ENCODE assay signal across 9 cellular contexts in genomic region chr10:80356563-80356999, GRCh38. TPM values are rescaled to one million over a fixed set of nuclear protein-coding genes. Genes with fewer than 3 reads are reported as not detected.
DNase-seq lines count a peak whose midpoint lies in the region; ATAC-seq and TF ChIP-seq lines count a peak whose summit lies in the region.
"Had no signal": no experiment of that assay in that cellular context is flagged by ENCODE, and none has a peak within 500 bp of the region (broad histone marks: within the 10 kb centered on the region; RNA-seq: fewer than 3 reads in every experiment).

DYDC1 (minus strand) TSS chr10:80356755; CDS start chr10:80352601, 4,154 bp downstream.
DYDC2 (plus strand) TSS chr10:80356781; CDS start chr10:80362444, 5,663 bp downstream.

- TF ChIP-seq CTCF in adrenal gland (IDR thresholded peaks at IDR 0.05), result no peak
- no peak for TF ChIP-seq CTCF in smooth muscle cell (IDR thresholded peaks at IDR 0.05; ENCODE audit: borderline replicate concordance, insufficient read depth, poor library complexity, severe bottlenecking)

- no peak within 1 kb of the TSS for H3K27ac ChIP-seq in adrenal gland
- no peak within 1 kb of the TSS for H3K27ac ChIP-seq in smooth muscle cell (ENCODE audit: low read depth)

- H3K4me1 ChIP-seq in adrenal gland (replicated peaks in 1 of 2) (peaks cover 0 to 5% of the 10 kb centered on the region in 2 donors), smooth muscle cell (ENCODE audit: low read depth) (peaks cover 7% of the 10 kb centered on the region)

- no peak within 1 kb of the TSS for H3K9ac ChIP-seq in smooth muscle cell (ENCODE audit: low read depth)

- no peaks in the 10 kb centered on the region for H4K20me1 ChIP-seq in smooth muscle cell (ENCODE audit: low read depth)

- peak; percentile 96 for ATAC-seq in HG02759 (IDR thresholded peaks at IDR 0.05; ENCODE audit: unreplicated experiment)

- H3K9me3 ChIP-seq in adrenal gland (replicated peaks in 1 of 3), result no peaks in the 10 kb centered on the region
- no peaks in the 10 kb centered on the region for H3K9me3 ChIP-seq in smooth muscle cell (replicated peaks; ENCODE audit: low read depth)

- H3K4me3 ChIP-seq in adrenal gland (peak within 1 kb of the TSS in 2 of 4 donors; percentile 9 to 41), smooth muscle cell (peak within 1 kb of the TSS; percentile 58)

- H3K36me3 ChIP-seq in adrenal gland (replicated peaks in 1 of 2) (no peaks in the 10 kb centered on the region), smooth muscle cell (ENCODE audit: low read depth) (no peaks in the 10 kb centered on the region)

- TF ChIP-seq POLR2A in adrenal gland (IDR thresholded peaks at IDR 0.05), result no peak

- peak within 1 kb of the TSS; percentile 90 for H2AFZ ChIP-seq in smooth muscle cell (ENCODE audit: low read depth)

- peak within 1 kb of the TSS; percentile 94 for H3K4me2 ChIP-seq in smooth muscle cell

- no peaks in the 10 kb centered on the region for H3F3A ChIP-seq in smooth muscle cell (ENCODE audit: low read depth)

- DNase-seq in Daoy (ENCODE audit: low read depth) (peak; percentile 70), NCI-H526 (lab: John Stamatoyannopoulos, UW) (peak; percentile 60 to 82), adrenal gland (peak in 4 of 7 donors; percentile 24 to 33 (median 27)), iPS-NIHi11 (ENCODE audit: low spot score) (peak; percentile 84), smooth muscle cell (lab: John Stamatoyannopoulos, UW; ENCODE audit: unreplicated experiment) (no peak), COLO829 (ENCODE audit: low spot score) (no peak), cerebellar cortex (ENCODE audit: low spot score) (no peak)

- intact Hi-C loops in adrenal gland (cut with DNase I), result no loop called here

- H3K79me2 ChIP-seq in smooth muscle cell (ENCODE audit: low read depth), result no peaks in the 10 kb centered on the region

- WGBS in adrenal gland, 4 donors, result 0 to 4% (median 3%) methylated on average over 20 to 45 of the region's 45 CpGs
- 1% methylated on average over 36 of the region's 45 CpGs for WGBS in smooth muscle cell (ENCODE audit: low lambda C conversion rate)

- H3K27me3 ChIP-seq in adrenal gland (peaks cover 10% of the 10 kb centered on the region), smooth muscle cell (ENCODE audit: low read depth) (peaks cover 11% of the 10 kb centered on the region)

RNA-seq across cellular contexts. Expression of gene DYDC1, which starts in this region (rescaled TPM):
- total RNA-seq in Daoy (2014; rRNA removed; shearing (Covaris generic)), result not detected in 2 replicates
- total RNA-seq in adrenal gland (not detected), smooth muscle cell (not detected in 2 replicates)
- polyA plus RNA-seq in adrenal gland (not detected), smooth muscle cell (not detected in 2 replicates)
- total RNA-seq: myocyte had no signal

RNA-seq across cellular contexts. Expression of gene DYDC2, which starts in this region (rescaled TPM):
- total RNA-seq in Daoy (2014; rRNA removed; shearing (Covaris generic)), result not detected in 2 replicates
- total RNA-seq in adrenal gland, result not detected
- polyA plus RNA-seq in adrenal gland, result not detected
- total RNA-seq in smooth muscle cell, result not detected in 2 replicates
- not detected in 2 replicates for polyA plus RNA-seq in smooth muscle cell
- total RNA-seq: myocyte had no signal

Comparison
In these comparisons a context has a peak if more than half of its experiments do, and no peak if none do; other contexts are left out.
1. Peak in DNase-seq in Daoy; RNA of the genes that start here not detected or under 1 TPM.
2. Peak in DNase-seq in adrenal gland; RNA of the genes that start here not detected or under 1 TPM.
3. DNase-seq: peak in NCI-H526 (2 of 2) and iPS-NIHi11 (single experiment); none in smooth muscle cell (single experiment), COLO829 (single experiment) and cerebellar cortex (single experiment).